In genomic region chr7:128532956-128533355, GRCh38 we compare ENCODE assay signal across 8 cellular contexts. TPM values are rescaled to one million over a fixed set of nuclear protein-coding genes. Genes with fewer than 3 reads are reported as not detected.
DNase-seq lines count a peak whose midpoint lies in the region; ATAC-seq and TF ChIP-seq lines count a peak whose summit lies in the region.
"Not testable (repeated sequence)": the region's sequence is repeated elsewhere in the genome, so short reads cannot be mapped to it uniquely, and the experiment has no call there.

No MANE protein-coding gene starts in this region.

- H4K20me1 ChIP-seq in HCT116 (ENCODE audit: insufficient read depth): not testable (repeated sequence)
- H4K20me1 ChIP-seq in smooth muscle cell (ENCODE audit: low read depth): peaks cover 38% of the 10 kb centered on the region

- peaks cover 4 to 15% of the 10 kb centered on the region in 2 experiments; a peak in 2 of 4 replicates for H3K4me1 ChIP-seq in HCT116 (ENCODE audit: control insufficient read depth in 1 of 2, insufficient read depth in 2 of 2, low read length in 2 of 2)
- not testable (repeated sequence) for H3K4me1 ChIP-seq in cardiac muscle cell (ENCODE audit: low read depth); smooth muscle cell (ENCODE audit: low read depth)

- peaks cover 44% of the 10 kb centered on the region for H3K79me2 ChIP-seq in HCT116 (ENCODE audit: insufficient read depth, low read length)
- H3K79me2 ChIP-seq in smooth muscle cell (ENCODE audit: low read depth): peaks cover 57% of the 10 kb centered on the region

- H3K36me3 ChIP-seq in BJ (ENCODE audit: control insufficient read depth, insufficient read depth, low read length); HCT116 (ENCODE audit: control insufficient read depth in 1 of 2, insufficient read depth in 2 of 2, low read length in 2 of 2); cardiac muscle cell; smooth muscle cell (ENCODE audit: low read depth): not testable (repeated sequence)

- H3K9ac ChIP-seq in HCT116 (ENCODE audit: low read length): peak overlapping the region; percentile 79
- H3K9ac ChIP-seq in smooth muscle cell (ENCODE audit: low read depth): peak overlapping the region; percentile 57

- peak overlapping the region; percentile 91 for H3K4me3 Mint-ChIP-seq in activated naive CD4-positive, alpha-beta T cell treated with anti-CD3 and anti-CD28 coated beads for 36 hours

- not testable (repeated sequence) for TF ChIP-seq CTCF in BJ (IDR thresholded peaks at IDR 0.05; ENCODE audit: insufficient read depth, low read depth, low read length); HCT116 (IDR thresholded peaks at IDR 0.05 in 2 of 3, conservative IDR thresholded peaks at IDR 0.05 in 1 of 3; ENCODE audit: borderline replicate concordance in 1 of 3, insufficient read depth in 1 of 3, low read depth in 2 of 3, low read length in 2 of 3); cardiac muscle cell (IDR thresholded peaks at IDR 0.05; ENCODE audit: low read depth, low read length); smooth muscle cell (IDR thresholded peaks at IDR 0.05; ENCODE audit: borderline replicate concordance, insufficient read depth, poor library complexity, severe bottlenecking)

- not testable (repeated sequence) for ATAC-seq in HCT116

- TF ChIP-seq RAD21 in HCT116 (IDR thresholded peaks at IDR 0.05; ENCODE audit: low read depth): not testable (repeated sequence)

- H3K27ac Mint-ChIP-seq in activated naive CD4-positive, alpha-beta T cell treated with anti-CD3 and anti-CD28 coated beads for 36 hours: peak overlapping the region; percentile 95

- H3K27ac ChIP-seq in HCT116 (ENCODE audit: low read depth, low read length): not testable (repeated sequence)
- peak overlapping the region; percentile 100 for H3K27ac ChIP-seq in cardiac muscle cell
- H3K27ac ChIP-seq in smooth muscle cell (ENCODE audit: low read depth): peak overlapping the region; percentile 93

- H3K4me1 Mint-ChIP-seq in activated naive CD4-positive, alpha-beta T cell treated with anti-CD3 and anti-CD28 coated beads for 36 hours (ENCODE audit: low read depth): peaks cover 46% of the 10 kb centered on the region

- H3K9me3 Mint-ChIP-seq in activated naive CD4-positive, alpha-beta T cell treated with anti-CD3 and anti-CD28 coated beads for 36 hours: not testable (repeated sequence)

- RAD21 ChIA-PET in HCT116 (lab: Charles Lee; ENCODE audit: low non-redundant PET in 1 of 2, low total read pairs in 2 of 2, uncharacterized antibody in 2 of 2, unreplicated experiment in 2 of 2): not testable (repeated sequence)

- not testable (repeated sequence) for H3F3A ChIP-seq in smooth muscle cell (ENCODE audit: low read depth)

- H3K27me3 ChIP-seq in BJ (ENCODE audit: control insufficient read depth, insufficient read depth, low read length); HCT116 (ENCODE audit: insufficient read depth, low read length); cardiac muscle cell; smooth muscle cell (ENCODE audit: low read depth): not testable (repeated sequence)

- POLR2A ChIA-PET in BJ (lab: Charles Lee); HCT116 (lab: Charles Lee): not testable (repeated sequence)

- H3K4me2 ChIP-seq in HCT116 (ENCODE audit: low read length) (peak overlapping the region; percentile 81), smooth muscle cell (peak overlapping the region; percentile 89)

- not testable (repeated sequence) for BruUV-seq in HCT116 (replicated peaks; lab: Mats Ljungman, UMichigan)

- intact Hi-C loops in HCT116 (cut with micrococcal nuclease): not testable (repeated sequence)
- intact Hi-C loops in activated naive CD4-positive, alpha-beta T cell treated with anti-CD3 and anti-CD28 coated beads for 36 hours (cut with micrococcal nuclease): loop anchor here (5.0 kb wide), 1 partner anchor 191 kb away; the partner anchor contains the start of gene RBM28

- H2AFZ ChIP-seq in HCT116 (ENCODE audit: low read depth, low read length, poor library complexity, severe bottlenecking); smooth muscle cell (ENCODE audit: low read depth): not testable (repeated sequence)

- not testable (repeated sequence) for DNase-seq in BJ (ENCODE audit: low read depth); HCT116 (ENCODE audit: low read depth, low spot score); activated naive CD4-positive, alpha-beta T cell treated with anti-CD3 and anti-CD28 coated beads for 36 hours; cardiac muscle cell (ENCODE audit: low read depth in 1 of 2, low spot score in 1 of 2); smooth muscle cell (lab: John Stamatoyannopoulos, UW; ENCODE audit: unreplicated experiment)
- DNase-seq in RKO (ENCODE audit: low spot score) (peak; percentile 79), dedifferentiated amniotic fluid mesenchymal stem cell (ENCODE audit: extremely low spot score) (peak; percentile 16), myocyte (ENCODE audit: low read depth) (peak; percentile 7)

- not testable (repeated sequence) for TF ChIP-seq POLR2A in HCT116 (IDR thresholded peaks at IDR 0.05; ENCODE audit: borderline replicate concordance, extremely low read depth, insufficient read depth, insufficient read length)

- peaks cover 17% of the 10 kb centered on the region for H3K36me3 Mint-ChIP-seq in activated naive CD4-positive, alpha-beta T cell treated with anti-CD3 and anti-CD28 coated beads for 36 hours (ENCODE audit: low read depth)

- WGBS in smooth muscle cell (ENCODE audit: low lambda C conversion rate): 86% methylated on average over 1 of the region's 1 CpG

- H3K27me3 Mint-ChIP-seq in activated naive CD4-positive, alpha-beta T cell treated with anti-CD3 and anti-CD28 coated beads for 36 hours (ENCODE audit: low read depth): not testable (repeated sequence)

- CTCF ChIA-PET in BJ (lab: Yijun Ruan, JAX): interaction anchor here (1.2 kb wide), 1 partner anchor 57 kb away, joined by 3 read pairs; the partner anchor contains the start of gene METTL2B
- CTCF ChIA-PET in HCT116 (lab: Charles Lee); activated naive CD4-positive, alpha-beta T cell treated with anti-CD3 and anti-CD28 coated beads for 36 hours (lab: Charles Lee): not testable (repeated sequence)

- H3K9me3 ChIP-seq in HCT116 (ENCODE audit: control insufficient read depth in 1 of 2, insufficient read depth in 1 of 2, low read depth in 1 of 2, low read length in 2 of 2); cardiac muscle cell (ENCODE audit: low read depth); smooth muscle cell (replicated peaks; ENCODE audit: low read depth): not testable (repeated sequence)

- H3K4me3 ChIP-seq in BJ (ENCODE audit: low read depth, low read length) (peak overlapping the region; percentile 72), HCT116 (replicated peaks in 1 of 2; ENCODE audit: low read depth in 1 of 2, low read length in 2 of 2) (peak overlapping the region; percentile 65 to 72), cardiac muscle cell (peak overlapping the region; percentile 78), smooth muscle cell (peak overlapping the region; percentile 95)

- H3K9me2 ChIP-seq in HCT116 (ENCODE audit: insufficient read depth): not testable (repeated sequence)

RNA-seq across cellular contexts. Expression of gene METTL2B, which starts 56.4 kb away (rescaled TPM):
- polyA plus RNA-seq in BJ (2011; rRNA removed) (13.8 and 21.0 TPM in 2 replicates), cardiac muscle cell (21.3 TPM in 2 replicates), smooth muscle cell (11.9 and 13.1 TPM in 2 replicates)
- 10.2 and 13.4 TPM in 2 replicates for polyA minus RNA-seq in BJ (2011; rRNA and poly(A)+ RNA removed)
- total RNA-seq in HCT116 (2021; ENCODE audit: unreplicated experiment) (45.7 TPM), cardiac muscle cell (27.9 and 32.2 TPM in 2 replicates), myocyte (54.5 and 63.3 TPM in 2 replicates), smooth muscle cell (25.7 and 28.9 TPM in 2 replicates)
- 13.8 and 20.4 TPM in 2 replicates for polyA plus RNA-seq in HCT116 (2012)
- 10 to 100 TPM; 35.9 to 36.2 TPM for total RNA-seq in activated naive CD4-positive, alpha-beta T cell treated with anti-CD3 and anti-CD28 coated beads for 36 hours
- 30.4 TPM for polyA plus RNA-seq in myocyte (2012)
